Comparison of ENCODE assay signal across 19 cellular contexts in the genomic region with DNA sequence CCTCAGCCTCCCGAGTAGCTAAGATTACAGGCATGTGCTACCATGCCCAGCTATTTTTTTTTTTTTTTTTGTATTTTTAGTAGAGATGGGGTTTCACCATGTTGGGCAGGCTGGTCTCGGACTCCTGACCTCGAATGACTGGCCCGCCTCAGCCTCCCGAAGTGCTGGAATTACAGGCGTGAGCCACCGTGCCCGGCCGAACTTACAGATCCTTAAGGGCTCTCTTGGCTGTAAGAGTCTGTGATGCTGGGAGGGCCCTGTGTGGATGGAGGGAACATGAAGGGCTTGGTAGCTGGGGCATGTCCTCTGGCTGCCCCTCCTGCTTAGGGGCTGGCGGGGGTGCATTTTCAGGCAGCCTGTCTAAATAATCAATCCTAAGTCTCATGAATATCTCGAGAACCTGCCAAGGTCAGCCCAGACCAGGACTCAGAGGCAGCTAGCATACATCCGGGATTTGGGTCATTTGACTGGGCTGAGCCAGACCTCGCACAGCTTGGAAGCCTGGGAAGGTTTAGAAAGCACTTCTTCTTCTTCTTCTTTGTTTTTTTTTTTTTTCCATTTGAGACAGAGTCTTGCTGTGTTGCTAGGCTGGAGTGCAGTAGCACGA. TPM values are rescaled to one million over a fixed set of nuclear protein-coding genes. Genes with fewer than 3 reads are reported as not detected.
DNase-seq lines count a peak whose midpoint lies in the region; ATAC-seq and TF ChIP-seq lines count a peak whose summit lies in the region.
"Had no signal": no experiment of that assay in that cellular context is flagged by ENCODE, and none has a peak within 500 bp of the region (broad histone marks: within the 10 kb centered on the region; RNA-seq: fewer than 3 reads in every experiment).

No MANE protein-coding gene starts in this region.

- H3K27me3 ChIP-seq in left lung (no peaks in the 10 kb centered on the region), osteoblast (ENCODE audit: insufficient read depth, low read length) (no peaks in the 10 kb centered on the region), brain microvascular endothelial cell (replicated peaks) (no peaks in the 10 kb centered on the region)
- H3K27me3 ChIP-seq: BLaER1 had no signal

- H3K4me3 ChIP-seq in left lung (no peak overlapping the region), osteoblast (ENCODE audit: insufficient read depth, low read length) (no peak overlapping the region), brain microvascular endothelial cell (ENCODE audit: low read depth, low read length) (no peak overlapping the region)
- H3K4me3 ChIP-seq: BLaER1, HAP-1 had no signal

- H3K4me2 ChIP-seq in osteoblast (ENCODE audit: insufficient read depth, low read length) = no peak overlapping the region
- H3K4me2 ChIP-seq: BLaER1 had no signal

- DNase-seq in DMS79 (lab: John Stamatoyannopoulos, UW) = peak; percentile 8
- no peak for DNase-seq in DMS79 treated with DMSO at 0.1 percent for 48 hours (lab: John Stamatoyannopoulos, UW)
- DNase-seq in left lung = peak in 1 of 2 donors; percentile 69
- peak; percentile 73 for DNase-seq in osteoblast (ENCODE audit: insufficient read length, low spot score, missing footprints)
- no peak for DNase-seq in brain microvascular endothelial cell
- DNase-seq: Caco-2; CD4-positive, CD25-positive, alpha-beta regulatory T cell; CD8-positive, alpha-beta T cell; DMS153; GF-D8; GOT3; HFFc6 had no signal

- H2AFZ ChIP-seq in osteoblast (ENCODE audit: low read length) = no peak overlapping the region

- ATAC-seq in left lung = peak; percentile 68
- ATAC-seq in HG03439 (IDR thresholded peaks at IDR 0.05; ENCODE audit: unreplicated experiment) = no peak
- ATAC-seq: CD8-positive, alpha-beta T cell had no signal

- in situ Hi-C loops in brain microvascular endothelial cell (cut with HindIII; ENCODE audit: low pct_ligation_motif_present, low sequenced_read_pairs) = no loop called here

- no peaks in the 10 kb centered on the region for H4K20me1 ChIP-seq in osteoblast (ENCODE audit: insufficient read depth, low read length)
- H4K20me1 ChIP-seq: BLaER1 had no signal

- intact Hi-C loops in left lung (cut with DNase I) = no loop called here

- H3K9me3 ChIP-seq in left lung = no peaks in the 10 kb centered on the region
- no peaks in the 10 kb centered on the region for H3K9me3 ChIP-seq in osteoblast (ENCODE audit: low read depth, low read length)
- H3K9me3 ChIP-seq: BLaER1, Caco-2, HAP-1 had no signal

- TF ChIP-seq CTCF in left lung (IDR thresholded peaks at IDR 0.05) (no peak), osteoblast (IDR thresholded peaks at IDR 0.05; ENCODE audit: extremely low read depth, low read depth, low read length) (no peak), brain microvascular endothelial cell (IDR thresholded peaks at IDR 0.05; ENCODE audit: low read depth, low read length, missing control alignments) (no peak)

- H3K4me1 ChIP-seq in left lung (peaks cover 9 to 15% of the 10 kb centered on the region in 2 donors), osteoblast (ENCODE audit: insufficient read depth, low read length) (no peaks in the 10 kb centered on the region)
- H3K4me1 ChIP-seq: HAP-1 had no signal

- no peaks in the 10 kb centered on the region for H3K36me3 ChIP-seq in left lung
- H3K36me3 ChIP-seq in osteoblast (ENCODE audit: insufficient read depth, low read length) = no peaks in the 10 kb centered on the region
- no peaks in the 10 kb centered on the region for H3K36me3 ChIP-seq in brain microvascular endothelial cell (replicated peaks)
- H3K36me3 ChIP-seq: BLaER1, HAP-1 had no signal

- H3K79me2 ChIP-seq in osteoblast (ENCODE audit: insufficient read depth, low read length) = no peaks in the 10 kb centered on the region

- H3K27ac ChIP-seq in left lung (no peak overlapping the region), osteoblast (ENCODE audit: low read depth, low read length) (no peak overlapping the region), brain microvascular endothelial cell (no peak overlapping the region)
- H3K27ac ChIP-seq: 22Rv1, BLaER1, C4-2B had no signal

RNA-seq across cellular contexts. Expression of a gene that starts 17.1 kb away (rescaled TPM):
- under 1 TPM in 1 of 2 donors, not detected in 1; 0.55 TPM for total RNA-seq in left lung
- total RNA-seq in osteoblast = not detected in 2 replicates
- total RNA-seq: Caco-2, HFFc6 had no signal

RNA-seq across cellular contexts. Expression of a gene that starts 47.9 kb away (rescaled TPM):
- total RNA-seq in left lung (10 to 100 TPM; 36.7 to 52.4 TPM), osteoblast (under 0.01 TPM in 2 replicates)
- total RNA-seq: B cell, Daoy, HFFc6 had no signal

Comparison
In these comparisons a context has a peak if more than half of its experiments do, and no peak if none do; other contexts are left out.
1. DNase-seq: peak in DMS79 (single experiment) and osteoblast (single experiment); none in DMS79 treated with DMSO at 0.1 percent for 48 hours (single experiment) and brain microvascular endothelial cell (single experiment).
2. RNA of a gene that starts 47.9 kb away (total RNA-seq): 36.7 to 52.4 TPM in left lung; under 0.01 TPM in osteoblast; every median in the first group is over 10 times any median in the second.